Comparison of ENCODE assay signal across 25 cellular contexts in the genomic region with DNA sequence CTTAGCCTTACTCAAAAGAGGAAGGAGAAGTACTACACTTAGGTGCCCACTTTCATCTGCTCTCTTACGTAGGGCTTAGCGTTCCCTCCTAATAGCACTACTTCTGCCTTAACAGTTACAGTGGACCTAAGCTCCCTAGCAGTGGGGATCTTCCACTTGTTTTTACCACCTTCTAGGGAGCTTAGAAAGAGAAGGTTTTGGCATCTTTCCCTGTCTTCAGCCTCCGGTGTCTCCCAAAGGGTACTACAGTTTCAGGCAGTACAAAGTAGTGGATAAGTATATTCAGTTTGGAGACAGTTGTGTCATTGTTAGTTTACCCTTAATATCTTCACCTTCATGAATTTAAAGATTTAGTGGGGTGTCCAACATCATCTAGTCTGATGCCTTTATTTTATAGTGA. TPM values are rescaled to one million over a fixed set of nuclear protein-coding genes. Genes with fewer than 3 reads are reported as not detected.
DNase-seq lines count a peak whose midpoint lies in the region; ATAC-seq and TF ChIP-seq lines count a peak whose summit lies in the region.
"Had no signal": no experiment of that assay in that cellular context is flagged by ENCODE, and none has a peak within 500 bp of the region (broad histone marks: within the 10 kb centered on the region; RNA-seq: fewer than 3 reads in every experiment).

No MANE protein-coding gene starts in this region.

- no peak overlapping the region for H3K4me3 ChIP-seq in GM23248
- no peak overlapping the region for H3K4me3 ChIP-seq in choroid plexus epithelial cell (ENCODE audit: low read depth, low read length)

- no peaks in the 10 kb centered on the region for H3F3A ChIP-seq in GM23248 (ENCODE audit: insufficient read depth)

- no peak overlapping the region for H3K27ac Mint-ChIP-seq in activated CD4-positive, alpha-beta T cell treated with anti-CD3 and anti-CD28 coated beads for 36 hours
- H3K27ac Mint-ChIP-seq: activated CD8-positive, alpha-beta memory T cell treated with anti-CD3 and anti-CD28 coated beads, Interleukin-2, amount 10 ng/mL, durations not matched to agents 7 days and 5 days; activated naive CD4-positive, alpha-beta T cell treated with anti-CD3 and anti-CD28 coated beads for 36 hours; CD8-positive, alpha-beta T cell had no signal

- H3K9ac ChIP-seq in GM23248: no peak overlapping the region
- H3K9ac ChIP-seq: parathyroid adenoma, SK-N-SH had no signal

- no peaks in the 10 kb centered on the region for H4K20me1 ChIP-seq in GM23248 (ENCODE audit: insufficient read depth)

- no peaks in the 10 kb centered on the region for H3K4me1 ChIP-seq in GM23248 (ENCODE audit: insufficient read depth)
- H3K4me1 ChIP-seq: parathyroid adenoma had no signal

- POLR2A ChIA-PET in activated CD4-positive, alpha-beta T cell treated with anti-CD3 and anti-CD28 coated beads for 36 hours (lab: Charles Lee): no interaction called here

- H3K9me3 ChIP-seq in GM23248 (ENCODE audit: low read depth): no peaks in the 10 kb centered on the region
- H3K9me3 ChIP-seq: SK-N-SH had no signal

- CTCF ChIA-PET in activated CD4-positive, alpha-beta T cell treated with anti-CD3 and anti-CD28 coated beads for 36 hours (lab: Charles Lee): no interaction called here

- in situ Hi-C loops in GM23248 (cut with MboI): no loop called here

- H3K4me2 ChIP-seq in GM23248 (ENCODE audit: unreplicated experiment): no peak overlapping the region
- H3K4me2 ChIP-seq: SK-N-SH had no signal

- no peak overlapping the region for H3K27ac ChIP-seq in GM23248
- H3K27ac ChIP-seq: parathyroid adenoma had no signal

- 67 to 81% methylated on average over 3 of the region's 3 CpGs for WGBS in GM23248 (ENCODE audit: low coverage in 1 of 2, low lambda C conversion rate in 2 of 2, missing lambda C conversion rate in 2 of 2), 2 experiments

- no peaks in the 10 kb centered on the region for H3K36me3 ChIP-seq in GM23248 (ENCODE audit: low read depth)

- no peak overlapping the region for H3K4me3 Mint-ChIP-seq in activated CD4-positive, alpha-beta T cell treated with anti-CD3 and anti-CD28 coated beads for 36 hours
- H3K4me3 Mint-ChIP-seq: activated CD8-positive, alpha-beta memory T cell treated with anti-CD3 and anti-CD28 coated beads, Interleukin-2, amount 10 ng/mL, durations not matched to agents 7 days and 5 days; activated naive CD4-positive, alpha-beta T cell treated with anti-CD3 and anti-CD28 coated beads for 36 hours; CD8-positive, alpha-beta T cell had no signal

- H3K9me2 ChIP-seq in GM23248 (ENCODE audit: insufficient read depth): no peaks in the 10 kb centered on the region
- H3K9me2 ChIP-seq: SK-N-SH had no signal

- no peak for ATAC-seq in activated CD4-positive, alpha-beta T cell treated with anti-CD3 and anti-CD28 coated beads for 36 hours
- ATAC-seq: activated CD8-positive, alpha-beta memory T cell treated with anti-CD3 and anti-CD28 coated beads, Interleukin-2, amount 10 ng/mL, durations not matched to agents 7 days and 5 days; CD8-positive, alpha-beta T cell had no signal

- no peaks in the 10 kb centered on the region for H3K79me2 ChIP-seq in GM23248 (ENCODE audit: insufficient read depth)
- H3K79me2 ChIP-seq: parathyroid adenoma had no signal

- no peaks in the 10 kb centered on the region for H3K36me3 Mint-ChIP-seq in activated CD4-positive, alpha-beta T cell treated with anti-CD3 and anti-CD28 coated beads for 36 hours (ENCODE audit: low read depth)
- H3K36me3 Mint-ChIP-seq: activated CD8-positive, alpha-beta memory T cell treated with anti-CD3 and anti-CD28 coated beads, Interleukin-2, amount 10 ng/mL, durations not matched to agents 7 days and 5 days; CD8-positive, alpha-beta T cell had no signal

- intact Hi-C loops in activated CD4-positive, alpha-beta T cell treated with anti-CD3 and anti-CD28 coated beads for 36 hours (cut with DNase I, micrococcal nuclease): no loop called here

- H2AFZ ChIP-seq in GM23248: no peak overlapping the region
- H2AFZ ChIP-seq: parathyroid adenoma had no signal

- H3K4me1 Mint-ChIP-seq in activated CD4-positive, alpha-beta T cell treated with anti-CD3 and anti-CD28 coated beads for 36 hours: no peaks in the 10 kb centered on the region
- H3K4me1 Mint-ChIP-seq: activated CD8-positive, alpha-beta memory T cell treated with anti-CD3 and anti-CD28 coated beads, Interleukin-2, amount 10 ng/mL, durations not matched to agents 7 days and 5 days had no signal

- no peaks in the 10 kb centered on the region for H3K27me3 ChIP-seq in GM23248 (replicated peaks; ENCODE audit: insufficient read depth)

- no peaks in the 10 kb centered on the region for H3K27me3 Mint-ChIP-seq in activated CD4-positive, alpha-beta T cell treated with anti-CD3 and anti-CD28 coated beads for 36 hours
- H3K27me3 Mint-ChIP-seq: activated CD8-positive, alpha-beta memory T cell treated with anti-CD3 and anti-CD28 coated beads, Interleukin-2, amount 10 ng/mL, durations not matched to agents 7 days and 5 days had no signal

- H3K9me3 Mint-ChIP-seq in activated CD4-positive, alpha-beta T cell treated with anti-CD3 and anti-CD28 coated beads for 36 hours (ENCODE audit: low read depth): no peaks in the 10 kb centered on the region

- DNase-seq in GM23248 (peak; percentile 12), RKO (ENCODE audit: low spot score) (peak; percentile 18), choroid plexus epithelial cell (ENCODE audit: low read depth) (peak; percentile 44), myocyte (ENCODE audit: low read depth) (peak; percentile 36), kidney glomerular epithelial cell (lab: John Stamatoyannopoulos, UW) (no peak)
- no peak for DNase-seq in stimulated activated naive CD4-positive, alpha-beta T cell treated with Interleukin-2 at 50 U/mL for 16 hours (lab: John Stamatoyannopoulos, UW)
- DNase-seq in activated CD4-positive, alpha-beta T cell treated with anti-CD3 and anti-CD28 coated beads for 36 hours: no peak
- DNase-seq: activated CD4-positive, alpha-beta T cell treated with anti-CD3 and anti-CD28 coated beads, Interleukin-2, amount 50 U/mL, for 1 hour; activated CD8-positive, alpha-beta memory T cell treated with anti-CD3 and anti-CD28 coated beads, Interleukin-2, amount 10 ng/mL, durations not matched to agents 7 days and 5 days; activated naive CD4-positive, alpha-beta T cell treated with anti-CD3 and anti-CD28 coated beads for 36 hours; amygdala; CD8-positive, alpha-beta T cell; effector CD8-positive, alpha-beta T cell; foreskin melanocyte; GF-D8; GOT3; hippocampal formation; NCI-H187; NCI-H2227 treated with DMSO at 0.1 percent for 48 hours; RPMI8226; SK-N-SH; stimulated activated CD8-positive, alpha-beta memory T cell treated with anti-CD3 and anti-CD28 coated beads, Interleukin-4, amount 100 ng/mL, for 48 hours; T-helper 2 cell; trophoblast cell had no signal

- peak; percentile 34 for TF ChIP-seq CTCF in choroid plexus epithelial cell (conservative IDR thresholded peaks at IDR 0.05; ENCODE audit: low read depth, low read length)

RNA-seq across cellular contexts. Expression of gene CHRM2, which starts 14.6 kb away (rescaled TPM):
- total RNA-seq in GM23248 (2014; rRNA removed; shearing (Covaris generic)): 3.7 and 5.2 TPM in 2 replicates
- polyA plus RNA-seq in GM23248 (2016; fragmentation: Nextera tagmentation; extraction: Ambion mirVana): 1.8 TPM in 2 replicates
- 0.32 and 0.78 TPM in 2 replicates for total RNA-seq in myocyte
- 0.06 TPM for polyA plus RNA-seq in myocyte (2012)
- total RNA-seq in activated CD4-positive, alpha-beta T cell treated with anti-CD3 and anti-CD28 coated beads for 36 hours: not detected
- total RNA-seq: activated CD8-positive, alpha-beta memory T cell treated with anti-CD3 and anti-CD28 coated beads, Interleukin-2, amount 10 ng/mL, durations not matched to agents 7 days and 5 days; activated naive CD4-positive, alpha-beta T cell treated with anti-CD3 and anti-CD28 coated beads for 36 hours; CD8-positive, alpha-beta T cell had no signal

Comparison
In these comparisons a context has a peak if more than half of its experiments do, and no peak if none do; other contexts are left out.
1. DNase-seq: peak in GM23248 (single experiment), RKO (single experiment), choroid plexus epithelial cell (single experiment) and myocyte (single experiment); none in kidney glomerular epithelial cell (single experiment), stimulated activated naive CD4-positive, alpha-beta T cell treated with Interleukin-2 at 50 U/mL for 16 hours (single experiment) and activated CD4-positive, alpha-beta T cell treated with anti-CD3 and anti-CD28 coated beads for 36 hours (single experiment).